ENCODE assay signal across 8 cellular contexts in the genomic region with DNA sequence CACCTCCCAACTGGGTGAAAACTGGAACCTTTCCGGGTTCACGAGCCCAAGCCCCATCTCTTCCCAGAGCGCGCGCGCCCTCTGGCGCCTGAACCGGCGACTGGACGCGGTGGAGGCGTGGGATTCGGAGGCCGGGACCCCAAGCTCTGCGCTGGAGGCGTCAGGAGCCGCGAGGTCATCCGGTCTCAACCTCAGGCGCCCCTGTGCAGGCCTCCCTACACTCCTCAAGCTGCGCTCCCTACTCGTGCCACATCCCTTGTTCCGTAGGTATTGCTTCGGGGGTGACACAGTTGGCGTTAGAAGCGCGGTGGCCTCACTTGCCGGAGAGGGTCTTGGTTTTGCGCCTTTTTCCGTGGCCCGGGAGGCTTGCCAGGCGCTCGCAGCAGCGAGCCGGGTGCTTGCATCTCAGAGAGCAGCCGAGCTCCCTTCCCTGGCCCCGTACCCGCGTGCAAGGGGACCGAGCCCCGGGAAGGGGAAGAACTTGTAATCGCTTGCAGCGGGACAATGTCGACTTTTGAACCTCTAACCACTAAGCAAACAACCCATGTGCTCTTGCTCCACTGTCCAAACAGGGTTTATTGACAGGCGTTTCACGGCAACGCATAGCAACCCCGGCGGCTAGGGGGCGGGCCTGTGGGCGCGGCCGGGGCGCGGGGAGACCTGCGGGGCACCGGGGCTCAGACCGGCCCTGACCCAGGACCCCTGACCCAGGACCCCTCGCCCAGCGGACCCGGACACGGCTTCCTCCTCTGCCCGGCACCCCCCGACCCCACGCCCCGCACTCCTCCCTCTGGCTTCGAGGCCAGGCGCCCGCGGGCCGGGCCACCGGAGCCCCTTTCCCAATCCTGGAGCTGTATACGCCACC. TPM values are rescaled to one million over a fixed set of nuclear protein-coding genes. Genes with fewer than 3 reads are reported as not detected.
DNase-seq lines count a peak whose midpoint lies in the region; ATAC-seq, FAIRE-seq and TF ChIP-seq lines count a peak whose summit lies in the region.

No MANE protein-coding gene starts in this region.

- peak overlapping the region; percentile 9; the same call in 1 of the 2 replicates for H3K4me2 ChIP-seq in BLaER1
- H3K4me2 ChIP-seq in HepG2 (ENCODE audit: low read depth, low read length), result peak overlapping the region; percentile 89

- TF ChIP-seq EP300 in HepG2 (IDR thresholded peaks at IDR 0.05; ENCODE audit: low read depth in 2 of 2, low read length in 2 of 2) (peak; percentile 87 to 94), HepG2 (CRISPR knock-in tag; IDR thresholded peaks at IDR 0.05; ENCODE audit: borderline replicate concordance) (peak; percentile 76; the same call in 1 of the 2 replicates)

- TSS peak; percentile 81 for BruUV-seq in HepG2 (replicated peaks; lab: Mats Ljungman, UMichigan)

- no peaks in the 10 kb centered on the region for H3K36me3 ChIP-seq in BLaER1
- H3K36me3 ChIP-seq in HepG2 (replicated peaks in 1 of 2; ENCODE audit: control insufficient read depth in 1 of 2, insufficient read depth in 2 of 2, low read length in 2 of 2), result no peaks in the 10 kb centered on the region
- H3K36me3 ChIP-seq in tibial artery, result no peaks in the 10 kb centered on the region

- peaks cover 100% of the 10 kb centered on the region for H3K27me3 ChIP-seq in BLaER1
- H3K27me3 ChIP-seq in HepG2 (ENCODE audit: control insufficient read depth in 1 of 2, insufficient read depth in 2 of 2, low read length in 2 of 2), result peaks cover 3 to 10% of the 10 kb centered on the region in 2 experiments; a peak in 2 of 5 replicates
- H3K27me3 ChIP-seq in tibial artery, result peaks cover 4 to 88% of the 10 kb centered on the region in 2 donors

- intact Hi-C loops in HepG2 (cut with micrococcal nuclease; ENCODE audit: unreplicated experiment) (loop anchor here (1.0 to 2.0 kb wide), 4 partner anchors 24 to 598 kb away; no protein-coding TSS in a partner anchor), tibial artery (cut with DNase I; ENCODE audit: low total_unique reads) (no loop called here)

- H3K9ac ChIP-seq in BLaER1, result no peak overlapping the region
- H3K9ac ChIP-seq in HepG2 (ENCODE audit: insufficient read depth, low read depth, low read length), result peak overlapping the region; percentile 80

- H4K20me1 ChIP-seq in BLaER1 (peaks cover 65% of the 10 kb centered on the region), HepG2 (ENCODE audit: insufficient read depth, low read length) (no peaks in the 10 kb centered on the region)

- CTCF ChIA-PET in HepG2 (lab: Yijun Ruan, JAX; ENCODE audit: low intra/inter-chr PET ratio, low total read pairs), result interaction anchor here (1.4 kb wide), 1 partner anchor 91 kb away, joined by 4 read pairs; no protein-coding TSS in a partner anchor

- FAIRE-seq in HepG2 (lab: Jason Lieb, UNC) (peak; percentile 96), GM12892 (lab: Jason Lieb, UNC) (no peak)

- H3K27ac ChIP-seq in BLaER1 (no peak overlapping the region), HepG2 (ENCODE audit: extremely low read length, insufficient read depth, low read length) (peak overlapping the region; percentile 98), tibial artery (no peak overlapping the region)

- WGBS in HepG2 (ENCODE audit: low lambda C conversion rate), result 0% methylated on average over 7 of the region's 73 CpGs

- DNase-seq in NOMO-1 treated with DMSO at 0.1 percent for 48 hours (lab: John Stamatoyannopoulos, UW; ENCODE audit: unreplicated experiment) (peak; percentile 87), cardiac fibroblast (ENCODE audit: low read depth in 2 of 2) (peak; percentile 26 to 35), HepG2 (ENCODE audit: low spot score) (peak; percentile 97), tibial artery (no peak), GM12892 (ENCODE audit: insufficient read length) (no peak), mesenteric fat pad (ENCODE audit: low spot score) (no peak)

- H2AFZ ChIP-seq in HepG2 (ENCODE audit: low read length), result no peak overlapping the region

- POLR2A ChIA-PET in HepG2 (lab: Yijun Ruan, JAX), result interaction anchor here (0.6 to 2.4 kb wide), 10 partner anchors 15 to 969 kb away, joined by 3 to 9 read pairs (median 4); partner anchors contain the start of genes MTIF3 and PDX1

- TF ChIP-seq POLR2A in HepG2 (IDR thresholded peaks at IDR 0.05; ENCODE audit: insufficient read depth in 1 of 2, low read depth in 2 of 2, low read length in 2 of 2), result peak in 1 of 2 experiments; percentile 94; a peak in 2 of 4 replicates
- no peak for TF ChIP-seq POLR2A in GM12892 (IDR thresholded peaks at IDR 0.05; ENCODE audit: low read depth, low read length)

- peak; percentile 81 for TF ChIP-seq RAD21 in HepG2 (CRISPR knock-in tag; IDR thresholded peaks at IDR 0.05)

- H3K79me2 ChIP-seq in HepG2 (ENCODE audit: insufficient read depth, low read length), result no peaks in the 10 kb centered on the region

- H3K4me1 ChIP-seq in BLaER1, result no peaks in the 10 kb centered on the region
- H3K4me1 ChIP-seq in HepG2 (ENCODE audit: insufficient read depth, low read length), result peaks cover 61% of the 10 kb centered on the region
- peaks cover 0 to 16% (median 13%) of the 10 kb centered on the region in 4 donors for H3K4me1 ChIP-seq in tibial artery

- in situ Hi-C loops in HepG2 (cut with HindIII; ENCODE audit: extremely low pct_ligation_motif_present, low pct_unique_long_range_greater_than_20kb), result loop anchor here (25.0 kb wide), 1 partner anchor 998 kb away; no protein-coding TSS in a partner anchor

- peak overlapping the region; percentile 35 for H3K4me3 ChIP-seq in BLaER1
- H3K4me3 ChIP-seq in cardiac fibroblast (replicated peaks in 1 of 2; ENCODE audit: low read depth in 2 of 2, low read length in 2 of 2), result peak overlapping the region in 1 of 2 donors; percentile 11
- peak overlapping the region; percentile 55 to 77 (median 77) for H3K4me3 ChIP-seq in HepG2 (replicated peaks in 1 of 3; ENCODE audit: insufficient read depth in 1 of 3, low read depth in 2 of 3, low read length in 3 of 3)
- H3K4me3 ChIP-seq in tibial artery, result peak overlapping the region; percentile 6 to 35

- peak; percentile 16 for TF ChIP-seq CTCF in cardiac fibroblast (IDR thresholded peaks at IDR 0.05; ENCODE audit: low read depth, low read length)
- peak; percentile 90 for TF ChIP-seq CTCF in HepG2 (CRISPR knock-in tag; IDR thresholded peaks at IDR 0.05)
- TF ChIP-seq CTCF in tibial artery (IDR thresholded peaks at IDR 0.05), result no peak

- H3K9me3 ChIP-seq in BLaER1 (no peaks in the 10 kb centered on the region), HepG2 (ENCODE audit: low read length) (no peaks in the 10 kb centered on the region), tibial artery (no peaks in the 10 kb centered on the region)

- peak; percentile 67 for ATAC-seq in GM19397 (IDR thresholded peaks at IDR 0.05; ENCODE audit: unreplicated experiment)
- ATAC-seq in HepG2, result peak; percentile 90

RNA-seq across cellular contexts. Expression of gene CDX2, which starts 8.5 kb away (rescaled TPM):
- total RNA-seq in HepG2 (2016; rRNA removed; fragmentation: Illumina TruSeq; extraction: Trizol) (0.04 TPM in 1 of 2 replicates, not detected in the other), mesenteric fat pad (0.45 TPM)
- total RNA-seq in HepG2 (2016; cell fraction: cytosol; rRNA removed; fragmentation: Illumina TruSeq; extraction: Trizol; ENCODE audit: low read depth), result 0.09 TPM in 1 of 2 replicates, not detected in the other
- total RNA-seq in HepG2 (2016; cell fraction: insoluble cytoplasmic fraction; rRNA removed; fragmentation: Illumina TruSeq; extraction: Trizol), result 0.04 TPM in 1 of 2 replicates, not detected in the other
- 0.14 and 0.25 TPM in 2 replicates for total RNA-seq in HepG2 (2016; cell fraction: membrane; rRNA removed; fragmentation: Illumina TruSeq; extraction: Trizol)
- not detected in 2 replicates for total RNA-seq in HepG2 (2016; cell fraction: nucleus; rRNA removed; fragmentation: Illumina TruSeq; extraction: Trizol)
- not detected in 2 replicates for polyA plus RNA-seq in HepG2 (2011; rRNA removed)
- not detected in 2 replicates for polyA plus RNA-seq in HepG2 (2011; cell fraction: cytosol; rRNA removed)
- 0.27 TPM in 1 of 2 replicates, not detected in the other for polyA plus RNA-seq in HepG2 (2011; cell fraction: nucleus; rRNA removed)
- polyA plus RNA-seq in HepG2 (2012), result not detected in 2 replicates
- polyA plus RNA-seq in HepG2 (2016; cell fraction: cytosol; fragmentation: Illumina TruSeq; extraction: Trizol; ENCODE audit: low read depth), result 0.02 and 0.08 TPM in 2 replicates
- polyA plus RNA-seq in HepG2 (2016; cell fraction: insoluble cytoplasmic fraction; fragmentation: Illumina TruSeq; extraction: Trizol; ENCODE audit: low read depth), result not detected in 2 replicates
- polyA plus RNA-seq in HepG2 (2016; cell fraction: membrane; fragmentation: Illumina TruSeq; extraction: Trizol; ENCODE audit: low read depth), result 0.22 TPM in 1 of 2 replicates, not detected in the other
- not detected in 2 replicates for polyA plus RNA-seq in HepG2 (2016; cell fraction: nucleus; fragmentation: Illumina TruSeq; extraction: Trizol; ENCODE audit: insufficient read depth, low read depth)
- not detected in 2 replicates for polyA minus RNA-seq in HepG2 (2011; rRNA and poly(A)+ RNA removed; ENCODE audit: low replicate concordance)
- polyA minus RNA-seq in HepG2 (2011; cell fraction: cytosol; rRNA and poly(A)+ RNA removed), result not detected in 2 replicates
- 0.13 TPM in 1 of 2 replicates, not detected in the other for polyA minus RNA-seq in HepG2 (2011; cell fraction: nucleus; rRNA and poly(A)+ RNA removed)
- polyA plus RNA-seq in GM12892 (2012; ENCODE audit: missing spikeins), result not detected

RNA-seq across cellular contexts. Expression of gene URAD, which starts 27.9 kb away (rescaled TPM):
- total RNA-seq in HepG2 (2016; rRNA removed; fragmentation: Illumina TruSeq; extraction: Trizol), result not detected in 2 replicates
- total RNA-seq in HepG2 (2016; cell fraction: cytosol; rRNA removed; fragmentation: Illumina TruSeq; extraction: Trizol; ENCODE audit: low read depth), result not detected in 2 replicates
- not detected in 2 replicates for total RNA-seq in HepG2 (2016; cell fraction: insoluble cytoplasmic fraction; rRNA removed; fragmentation: Illumina TruSeq; extraction: Trizol)
- total RNA-seq in HepG2 (2016; cell fraction: membrane; rRNA removed; fragmentation: Illumina TruSeq; extraction: Trizol), result not detected in 2 replicates
- not detected in 2 replicates for total RNA-seq in HepG2 (2016; cell fraction: nucleus; rRNA removed; fragmentation: Illumina TruSeq; extraction: Trizol)
- polyA plus RNA-seq in HepG2 (2011; rRNA removed), result not detected in 2 replicates
- not detected in 2 replicates for polyA plus RNA-seq in HepG2 (2011; cell fraction: cytosol; rRNA removed)
- polyA plus RNA-seq in HepG2 (2011; cell fraction: nucleus; rRNA removed), result not detected in 2 replicates
- not detected in 2 replicates for polyA plus RNA-seq in HepG2 (2012)
- polyA plus RNA-seq in HepG2 (2016; cell fraction: cytosol; fragmentation: Illumina TruSeq; extraction: Trizol; ENCODE audit: low read depth), result not detected in 2 replicates
- not detected in 2 replicates for polyA plus RNA-seq in HepG2 (2016; cell fraction: insoluble cytoplasmic fraction; fragmentation: Illumina TruSeq; extraction: Trizol; ENCODE audit: low read depth)
- polyA plus RNA-seq in HepG2 (2016; cell fraction: membrane; fragmentation: Illumina TruSeq; extraction: Trizol; ENCODE audit: low read depth), result not detected in 2 replicates
- polyA plus RNA-seq in HepG2 (2016; cell fraction: nucleus; fragmentation: Illumina TruSeq; extraction: Trizol; ENCODE audit: insufficient read depth, low read depth), result not detected in 2 replicates
- polyA minus RNA-seq in HepG2 (2011; rRNA and poly(A)+ RNA removed; ENCODE audit: low replicate concordance), result not detected in 2 replicates
- polyA minus RNA-seq in HepG2 (2011; cell fraction: cytosol; rRNA and poly(A)+ RNA removed), result not detected in 2 replicates
- polyA minus RNA-seq in HepG2 (2011; cell fraction: nucleus; rRNA and poly(A)+ RNA removed), result not detected in 2 replicates
- not detected for polyA plus RNA-seq in GM12892 (2012; ENCODE audit: missing spikeins)
- 1.7 TPM for total RNA-seq in mesenteric fat pad

RNA-seq across cellular contexts. Expression of gene PDX1, which starts 40.8 kb away (rescaled TPM):
- total RNA-seq in HepG2 (2016; rRNA removed; fragmentation: Illumina TruSeq; extraction: Trizol), result 0.07 TPM in 1 of 2 replicates, not detected in the other
- total RNA-seq in HepG2 (2016; cell fraction: cytosol; rRNA removed; fragmentation: Illumina TruSeq; extraction: Trizol; ENCODE audit: low read depth), result not detected in 2 replicates
- total RNA-seq in HepG2 (2016; cell fraction: insoluble cytoplasmic fraction; rRNA removed; fragmentation: Illumina TruSeq; extraction: Trizol), result 0.06 and 0.12 TPM in 2 replicates
- total RNA-seq in HepG2 (2016; cell fraction: membrane; rRNA removed; fragmentation: Illumina TruSeq; extraction: Trizol), result 0.09 and 0.14 TPM in 2 replicates
- total RNA-seq in HepG2 (2016; cell fraction: nucleus; rRNA removed; fragmentation: Illumina TruSeq; extraction: Trizol), result not detected in 2 replicates
- polyA plus RNA-seq in HepG2 (2011; rRNA removed), result not detected in 2 replicates
- polyA plus RNA-seq in HepG2 (2011; cell fraction: cytosol; rRNA removed), result 0.03 TPM in 1 of 2 replicates, not detected in the other
- not detected in 2 replicates for polyA plus RNA-seq in HepG2 (2011; cell fraction: nucleus; rRNA removed)
- 0.12 and 0.30 TPM in 2 replicates for polyA plus RNA-seq in HepG2 (2012)
- polyA plus RNA-seq in HepG2 (2016; cell fraction: cytosol; fragmentation: Illumina TruSeq; extraction: Trizol; ENCODE audit: low read depth), result 0.26 and 0.31 TPM in 2 replicates
- polyA plus RNA-seq in HepG2 (2016; cell fraction: insoluble cytoplasmic fraction; fragmentation: Illumina TruSeq; extraction: Trizol; ENCODE audit: low read depth), result 0.61 TPM in 2 replicates
- 0.36 and 0.37 TPM in 2 replicates for polyA plus RNA-seq in HepG2 (2016; cell fraction: membrane; fragmentation: Illumina TruSeq; extraction: Trizol; ENCODE audit: low read depth)
- polyA plus RNA-seq in HepG2 (2016; cell fraction: nucleus; fragmentation: Illumina TruSeq; extraction: Trizol; ENCODE audit: insufficient read depth, low read depth), result 0.48 and 0.71 TPM in 2 replicates
- not detected in 2 replicates for polyA minus RNA-seq in HepG2 (2011; rRNA and poly(A)+ RNA removed; ENCODE audit: low replicate concordance)
- polyA minus RNA-seq in HepG2 (2011; cell fraction: cytosol; rRNA and poly(A)+ RNA removed), result not detected in 2 replicates
- 0.12 TPM in 1 of 2 replicates, not detected in the other for polyA minus RNA-seq in HepG2 (2011; cell fraction: nucleus; rRNA and poly(A)+ RNA removed)
- polyA plus RNA-seq in GM12892 (2012; ENCODE audit: missing spikeins), result 0.17 TPM
- total RNA-seq in mesenteric fat pad, result not detected

Comparison
In these comparisons a context has a peak if more than half of its experiments do, and no peak if none do; other contexts are left out.
1. DNase-seq: peak in NOMO-1 treated with DMSO at 0.1 percent for 48 hours (single experiment), cardiac fibroblast (2 of 2) and HepG2 (single experiment); none in tibial artery (0 of 2), GM12892 (single experiment) and mesenteric fat pad (single experiment).
2. CTCF ChIP-seq: peak in cardiac fibroblast (single experiment) and HepG2 (single experiment); none in tibial artery (0 of 2).